Comparison of ENCODE assay signal across 29 cellular contexts in genomic region chr3:97932387-97932801, GRCh38. TPM values are rescaled to one million over a fixed set of nuclear protein-coding genes. Genes with fewer than 3 reads are reported as not detected.
DNase-seq lines count a peak whose midpoint lies in the region; ATAC-seq, FAIRE-seq and TF ChIP-seq lines count a peak whose summit lies in the region.
"Had no signal": no experiment of that assay in that cellular context is flagged by ENCODE, and none has a peak within 500 bp of the region (broad histone marks: within the 10 kb centered on the region; RNA-seq: fewer than 3 reads in every experiment).

No MANE protein-coding gene starts in this region.

- H3K4me1 ChIP-seq in adrenal gland (replicated peaks in 1 of 2) (no peaks in the 10 kb centered on the region), small intestine (ENCODE audit: control insufficient read depth in 2 of 2, insufficient read depth in 1 of 2, low read depth in 1 of 2, low read length in 1 of 2) (no peaks in the 10 kb centered on the region)
- H3K4me1 ChIP-seq: BLaER1 treated with 17β-estradiol and CSF1 and Interleukin-3, amounts not matched to agents 10 nM and 100 nM; sigmoid colon had no signal

- DNase-seq in KBM-7 (peak; percentile 43), adrenal gland (peak in 4 of 7 donors; percentile 23 to 57 (median 25)), fibroblast of the aortic adventitia (ENCODE audit: low read depth) (peak; percentile 17), neural crest cell (ENCODE audit: low read depth, low spot score) (no peak), small intestine (no peak)
- DNase-seq: activated CD4-positive, alpha-beta T cell treated with anti-CD3 and anti-CD28 coated beads, Interleukin-2, amount 50 U/mL, for 4 hours; activated CD8-positive, alpha-beta memory T cell treated with anti-CD3 and anti-CD28 coated beads, Interleukin-2, amount 50 U/mL, for 48 hours; activated effector memory CD4-positive, alpha-beta T cell treated with Interleukin-2 at 50 U/mL for 16 hours; activated naive CD8-positive, alpha-beta T cell treated with anti-CD3 and anti-CD28 coated beads, Interleukin-2, amount 50 U/mL, for 24 hours; dorsolateral prefrontal cortex; GOT3; kidney; NCI-H1694; NCI-H526; occipital lobe; sigmoid colon; substantia nigra; T-helper 2 cell had no signal

- in situ Hi-C loops in KBM-7 (cut with MboI; ENCODE audit: low pct_unique_long_range_greater_than_20kb, low sequenced_read_pairs): no loop called here

- no peak for FAIRE-seq in small intestine (lab: Jason Lieb, UNC)
- FAIRE-seq: D721Med, endothelial cell of umbilical vein, frontal cortex, GM19239, kidney had no signal

- H3K9me3 ChIP-seq in adrenal gland (replicated peaks in 1 of 3) (no peaks in the 10 kb centered on the region), small intestine (ENCODE audit: control insufficient read depth, low read depth) (no peaks in the 10 kb centered on the region)
- H3K9me3 ChIP-seq: sigmoid colon had no signal

- no peaks in the 10 kb centered on the region for H3K9me3 Mint-ChIP-seq in neural crest cell
- H3K9me3 Mint-ChIP-seq: activated naive CD8-positive, alpha-beta T cell treated with anti-CD3 and anti-CD28 coated beads, Interleukin-2, amount 50 U/mL, for 24 hours; central memory CD8-positive, alpha-beta T cell; WTC11 had no signal

- H3K4me1 Mint-ChIP-seq in neural crest cell: no peaks in the 10 kb centered on the region
- H3K4me1 Mint-ChIP-seq: central memory CD8-positive, alpha-beta T cell; WTC11 had no signal

- H3K4me3 ChIP-seq in adrenal gland (no peak overlapping the region), fibroblast of the aortic adventitia (ENCODE audit: low read depth, low read length) (no peak overlapping the region), small intestine (ENCODE audit: low read depth in 1 of 2, low read length in 2 of 2) (no peak overlapping the region)
- H3K4me3 ChIP-seq: BLaER1 treated with 17β-estradiol and CSF1 and Interleukin-3, amounts not matched to agents 10 nM and 100 nM; dorsolateral prefrontal cortex; sigmoid colon; SK-N-MC had no signal

- TF ChIP-seq CTCF in adrenal gland (IDR thresholded peaks at IDR 0.05) (no peak), fibroblast of the aortic adventitia (IDR thresholded peaks at IDR 0.05; ENCODE audit: insufficient read depth, low read length) (no peak), neural crest cell (conservative IDR thresholded peaks at IDR 0.05) (no peak)

- H3K36me3 ChIP-seq in adrenal gland (replicated peaks in 1 of 2) (peaks cover 0 to 29% of the 10 kb centered on the region in 2 donors), small intestine (ENCODE audit: control insufficient read depth in 2 of 2, insufficient read depth in 2 of 2, low read length in 2 of 2) (peaks cover 0 to 2% of the 10 kb centered on the region in 2 donors)

- peaks cover 9% of the 10 kb centered on the region for H3K36me3 Mint-ChIP-seq in neural crest cell (ENCODE audit: low read depth)

- no peaks in the 10 kb centered on the region for H3K27me3 Mint-ChIP-seq in neural crest cell (ENCODE audit: low read depth)
- H3K27me3 Mint-ChIP-seq: activated naive CD8-positive, alpha-beta T cell treated with anti-CD3 and anti-CD28 coated beads, Interleukin-2, amount 50 U/mL, for 24 hours; central memory CD8-positive, alpha-beta T cell had no signal

- H3K27ac Mint-ChIP-seq in neural crest cell (ENCODE audit: unreplicated experiment): peak overlapping the region; percentile 28
- H3K27ac Mint-ChIP-seq: activated naive CD8-positive, alpha-beta T cell treated with anti-CD3 and anti-CD28 coated beads, Interleukin-2, amount 50 U/mL, for 24 hours; WTC11 had no signal

- H3K27me3 ChIP-seq in adrenal gland (no peaks in the 10 kb centered on the region), small intestine (ENCODE audit: control insufficient read depth in 2 of 2, insufficient read depth in 2 of 2, low read length in 2 of 2) (no peaks in the 10 kb centered on the region)
- H3K27me3 ChIP-seq: BLaER1 treated with 17β-estradiol and CSF1 and Interleukin-3, amounts not matched to agents 10 nM and 100 nM; dorsolateral prefrontal cortex; sigmoid colon had no signal

- intact Hi-C loops in adrenal gland (cut with DNase I): no loop called here

- H3K27ac ChIP-seq in adrenal gland (no peak overlapping the region), small intestine (ENCODE audit: low read depth in 1 of 2, low read length in 1 of 2) (no peak overlapping the region)
- H3K27ac ChIP-seq: BLaER1 treated with 17β-estradiol and CSF1 and Interleukin-3, amounts not matched to agents 10 nM and 100 nM; sigmoid colon; SK-N-MC had no signal

- no peak for TF ChIP-seq POLR2A in adrenal gland (IDR thresholded peaks at IDR 0.05)

- no peak overlapping the region for H3K4me3 Mint-ChIP-seq in neural crest cell
- H3K4me3 Mint-ChIP-seq: activated naive CD8-positive, alpha-beta T cell treated with anti-CD3 and anti-CD28 coated beads, Interleukin-2, amount 50 U/mL, for 24 hours; central memory CD8-positive, alpha-beta T cell; WTC11 had no signal

- ATAC-seq in HG02678 (IDR thresholded peaks at IDR 0.05; ENCODE audit: unreplicated experiment) (no peak), GM19328 (IDR thresholded peaks at IDR 0.05; ENCODE audit: unreplicated experiment) (no peak), HG02642 (IDR thresholded peaks at IDR 0.05; ENCODE audit: poor library complexity, unreplicated experiment) (no peak)
- ATAC-seq: activated naive CD8-positive, alpha-beta T cell treated with anti-CD3 and anti-CD28 coated beads, Interleukin-2, amount 50 U/mL, for 24 hours; WTC11 had no signal

- WGBS in adrenal gland, 4 donors: 54 to 70% (median 57%) methylated on average over 4 of the region's 4 CpGs
- WGBS in small intestine, 3 donors: 71 to 78% (median 75%) methylated on average over 4 of the region's 4 CpGs

RNA-seq across cellular contexts. Expression of gene RIOX2, which starts 39.8 kb away (rescaled TPM):
- total RNA-seq in adrenal gland (10 to 100 TPM in 7 of 8 donors, 1 to 10 TPM in 1; 8.4 to 27.9 (median 19.5) TPM), fibroblast of the aortic adventitia (ENCODE audit: low replicate concordance) (7.5 and 32.7 TPM in 2 replicates), neural crest cell (21.0 and 22.6 TPM in 2 replicates)
- polyA plus RNA-seq in adrenal gland (10 to 100 TPM in 2 of 3 donors, 1 to 10 TPM in 1; 10.0 to 48.0 (median 12.8) TPM), small intestine (10 to 100 TPM in 1 of 3 donors, 1 to 10 TPM in 2; 5.6 to 15.2 (median 5.9) TPM)

Comparison
In these comparisons a context has a peak if more than half of its experiments do, and no peak if none do; other contexts are left out.
1. DNase-seq: peak in KBM-7 (single experiment), adrenal gland (4 of 7) and fibroblast of the aortic adventitia (single experiment); none in neural crest cell (single experiment) and small intestine (single experiment).